10 cellular contexts compared by ENCODE assay signal in genomic region chr11:111939836-111940604, GRCh38. TPM values are rescaled to one million over a fixed set of nuclear protein-coding genes. Genes with fewer than 3 reads are reported as not detected.
DNase-seq lines count a peak whose midpoint lies in the region; ATAC-seq and TF ChIP-seq lines count a peak whose summit lies in the region.
"Had no signal": no experiment of that assay in that cellular context is flagged by ENCODE, and none has a peak within 500 bp of the region (broad histone marks: within the 10 kb centered on the region; RNA-seq: fewer than 3 reads in every experiment).

No MANE protein-coding gene starts in this region.

- no peak overlapping the region for H3K9ac ChIP-seq in fibroblast of lung (ENCODE audit: insufficient read depth, low read length)
- H3K9ac ChIP-seq: KMS-11 had no signal

- peaks cover 81% of the 10 kb centered on the region for H3K4me1 Mint-ChIP-seq in HFFc6 (ENCODE audit: low read depth)
- H3K4me1 Mint-ChIP-seq in stimulated activated memory B cell treated with anti-CD40 and anti-IgM and Interleukin-4, amounts not matched to agents 10 μg/mL and 1 μg/mL and 100 μg/mL, for 72 hours, result peaks cover 43% of the 10 kb centered on the region

- H3K79me2 ChIP-seq in fibroblast of lung (ENCODE audit: control insufficient read depth, insufficient read depth, low read length), result no peaks in the 10 kb centered on the region

- H3K36me3 ChIP-seq in RWPE2 (ENCODE audit: low read depth) (no peaks in the 10 kb centered on the region), fibroblast of lung (ENCODE audit: control insufficient read depth, insufficient read depth, low read length) (no peaks in the 10 kb centered on the region), thyroid gland (no peaks in the 10 kb centered on the region)

- peaks cover 54% of the 10 kb centered on the region for H3K4me1 ChIP-seq in RWPE2 (ENCODE audit: insufficient read depth, poor library complexity, severe bottlenecking)
- peaks cover 19% of the 10 kb centered on the region for H3K4me1 ChIP-seq in fibroblast of lung (ENCODE audit: control insufficient read depth, extremely low read depth, insufficient read depth, low read length)
- peaks cover 30 to 47% of the 10 kb centered on the region in 2 donors for H3K4me1 ChIP-seq in thyroid gland

- no peak for TF ChIP-seq CTCF in HFFc6 (IDR thresholded peaks at IDR 0.05)
- TF ChIP-seq CTCF in RWPE2 (IDR thresholded peaks at IDR 0.05; ENCODE audit: poor library complexity, severe bottlenecking), result no peak
- TF ChIP-seq CTCF in fibroblast of lung (conservative IDR thresholded peaks at IDR 0.05 in 1 of 2, IDR thresholded peaks at IDR 0.05 in 1 of 2; ENCODE audit: low read depth in 1 of 2, low read length in 2 of 2), result no peak
- no peak for TF ChIP-seq CTCF in thyroid gland (IDR thresholded peaks at IDR 0.05)

- H3K4me3 ChIP-seq in RWPE2 (ENCODE audit: severe bottlenecking), result no peak overlapping the region
- no peak overlapping the region for H3K4me3 ChIP-seq in fibroblast of lung (replicated peaks in 1 of 4; ENCODE audit: control extremely low read depth in 1 of 4, insufficient read depth in 1 of 4, low read depth in 3 of 4, low read length in 4 of 4)
- no peak overlapping the region for H3K4me3 ChIP-seq in thyroid gland (replicated peaks in 1 of 3)

- no peaks in the 10 kb centered on the region for H3K27me3 ChIP-seq in RWPE2 (ENCODE audit: insufficient read depth, poor library complexity, severe bottlenecking)
- no peaks in the 10 kb centered on the region for H3K27me3 ChIP-seq in fibroblast of lung (ENCODE audit: control insufficient read depth, insufficient read depth, low read length)
- no peaks in the 10 kb centered on the region for H3K27me3 ChIP-seq in thyroid gland

- ATAC-seq in RWPE2 (ENCODE audit: low read depth) (peak; percentile 55), GM18498 (IDR thresholded peaks at IDR 0.05; ENCODE audit: unreplicated experiment) (no peak)
- ATAC-seq in stimulated activated memory B cell treated with anti-CD40 and anti-IgM and Interleukin-4, amounts not matched to agents 10 μg/mL and 1 μg/mL and 100 μg/mL, for 72 hours, result no peak

- WGBS in thyroid gland, 2 donors, result 81 to 85% methylated on average over 4 of the region's 4 CpGs

- no peak overlapping the region for H2AFZ ChIP-seq in fibroblast of lung (ENCODE audit: low read length)

- peak overlapping the region; percentile 97 for H3K27ac ChIP-seq in RWPE2 (ENCODE audit: poor library complexity, severe bottlenecking)
- H3K27ac ChIP-seq in fibroblast of lung (ENCODE audit: insufficient read depth, low read length), result no peak overlapping the region
- peak overlapping the region in 1 of 3 donors; percentile 91 for H3K27ac ChIP-seq in thyroid gland
- H3K27ac ChIP-seq: KMS-11 had no signal

- no peaks in the 10 kb centered on the region; the same call in none of the 2 replicates for H3K27me3 Mint-ChIP-seq in HFFc6 (ENCODE audit: insufficient read depth)
- no peaks in the 10 kb centered on the region for H3K27me3 Mint-ChIP-seq in stimulated activated memory B cell treated with anti-CD40 and anti-IgM and Interleukin-4, amounts not matched to agents 10 μg/mL and 1 μg/mL and 100 μg/mL, for 72 hours
- H3K27me3 Mint-ChIP-seq: progenitor cell of endocrine pancreas had no signal

- no peak for TF ChIP-seq POLR2A in thyroid gland (IDR thresholded peaks at IDR 0.05)

- H3K9me3 ChIP-seq in RWPE2 (ENCODE audit: severe bottlenecking), result no peaks in the 10 kb centered on the region
- H3K9me3 ChIP-seq in fibroblast of lung (ENCODE audit: control insufficient read depth, insufficient read depth, low read depth, low read length), result no peaks in the 10 kb centered on the region
- H3K9me3 ChIP-seq in thyroid gland, result no peaks in the 10 kb centered on the region

- H3K4me3 Mint-ChIP-seq in HFFc6, result no peak overlapping the region
- no peak overlapping the region for H3K4me3 Mint-ChIP-seq in stimulated activated memory B cell treated with anti-CD40 and anti-IgM and Interleukin-4, amounts not matched to agents 10 μg/mL and 1 μg/mL and 100 μg/mL, for 72 hours

- no peak overlapping the region for H3K4me2 ChIP-seq in fibroblast of lung (ENCODE audit: extremely low read depth, insufficient read depth, low read length)
- H3K4me2 ChIP-seq: KMS-11 had no signal

- peak; percentile 94 for DNase-seq in HFFc6
- no peak for DNase-seq in RWPE2 (ENCODE audit: low spot score)
- DNase-seq in fibroblast of lung (ENCODE audit: low read depth in 2 of 2), result peak; percentile 79 to 96
- no peak for DNase-seq in thyroid gland
- DNase-seq in T1000 (lab: John Stamatoyannopoulos, UW), result no peak

- H4K20me1 ChIP-seq in fibroblast of lung (ENCODE audit: control insufficient read depth, extremely low read depth, insufficient read depth, low read length), result no peaks in the 10 kb centered on the region

- peak overlapping the region; percentile 84 for H3K27ac Mint-ChIP-seq in HFFc6
- peak overlapping the region; percentile 82 for H3K27ac Mint-ChIP-seq in stimulated activated memory B cell treated with anti-CD40 and anti-IgM and Interleukin-4, amounts not matched to agents 10 μg/mL and 1 μg/mL and 100 μg/mL, for 72 hours
- H3K27ac Mint-ChIP-seq: progenitor cell of endocrine pancreas had no signal

- no peaks in the 10 kb centered on the region for H3K36me3 Mint-ChIP-seq in HFFc6 (ENCODE audit: low read depth)
- H3K36me3 Mint-ChIP-seq in stimulated activated memory B cell treated with anti-CD40 and anti-IgM and Interleukin-4, amounts not matched to agents 10 μg/mL and 1 μg/mL and 100 μg/mL, for 72 hours, result no peaks in the 10 kb centered on the region

- H3K9me3 Mint-ChIP-seq in HFFc6, result no peaks in the 10 kb centered on the region
- H3K9me3 Mint-ChIP-seq in stimulated activated memory B cell treated with anti-CD40 and anti-IgM and Interleukin-4, amounts not matched to agents 10 μg/mL and 1 μg/mL and 100 μg/mL, for 72 hours, result no peaks in the 10 kb centered on the region

- intact Hi-C loops in thyroid gland (cut with DNase I), result loop anchor here (5.0 kb wide), 1 partner anchor 37 kb away; no protein-coding TSS in a partner anchor

RNA-seq across cellular contexts. Expression of gene DIXDC1, which starts 2.9 kb away (rescaled TPM):
- total RNA-seq in HFFc6 (2021; fragmentation: NEBNext Ultra II Directional; extraction: Animal tissue kit (Norgen Biotek cat#: 25700)), result 10 to 100 TPM in 1 of 6 experiments, 1 to 10 TPM in 5; 8.4 to 11.2 (median 9.7) TPM
- total RNA-seq in fibroblast of lung, result 18.2 and 19.8 TPM in 2 replicates
- polyA plus RNA-seq in fibroblast of lung, result 8.4 and 14.3 TPM in 2 replicates
- polyA plus RNA-seq in fibroblast of lung (2012), result 5.4 and 9.8 TPM in 2 replicates
- polyA minus RNA-seq in fibroblast of lung (ENCODE audit: low replicate concordance), result 1.4 and 2.4 TPM in 2 replicates
- total RNA-seq in thyroid gland, result 10 to 100 TPM; 30.5 to 41.3 (median 38.2) TPM

RNA-seq across cellular contexts. Expression of gene C11orf52, which starts 21.3 kb away (rescaled TPM):
- total RNA-seq in HFFc6 (2021; fragmentation: NEBNext Ultra II Directional; extraction: Animal tissue kit (Norgen Biotek cat#: 25700)), result under 1 TPM; 0.35 to 0.96 (median 0.64) TPM
- total RNA-seq in fibroblast of lung (0.51 and 0.99 TPM in 2 replicates), thyroid gland (10 to 100 TPM; 21.7 to 33.4 (median 24.9) TPM)
- polyA plus RNA-seq in fibroblast of lung, result 0.32 and 1.3 TPM in 2 replicates
- polyA plus RNA-seq in fibroblast of lung (2012), result 0.39 and 1.4 TPM in 2 replicates
- polyA minus RNA-seq in fibroblast of lung (ENCODE audit: low replicate concordance), result not detected in 2 replicates
- total RNA-seq: SK-MEL-5 had no signal

RNA-seq across cellular contexts. Expression of gene HSPB2, which starts 27.5 kb away (rescaled TPM):
- 1 to 10 TPM; 1.7 to 7.8 (median 5.4) TPM for total RNA-seq in HFFc6 (2021; fragmentation: NEBNext Ultra II Directional; extraction: Animal tissue kit (Norgen Biotek cat#: 25700))
- total RNA-seq in fibroblast of lung (2.1 and 2.8 TPM in 2 replicates), thyroid gland (under 1 TPM in 1 of 4 donors, not detected in 3; 0.22 TPM)
- polyA plus RNA-seq in fibroblast of lung, result 0.94 and 2.5 TPM in 2 replicates
- polyA plus RNA-seq in fibroblast of lung (2012), result 2.8 and 7.4 TPM in 2 replicates
- polyA minus RNA-seq in fibroblast of lung (ENCODE audit: low replicate concordance), result 0.27 TPM in 1 of 2 replicates, not detected in the other
- total RNA-seq: progenitor cell of endocrine pancreas, SK-MEL-5 had no signal

RNA-seq across cellular contexts. Expression of gene CRYAB, which starts 28.4 kb away (rescaled TPM):
- 100 to 1,000 TPM in 4 of 6 experiments, 10 to 100 TPM in 2; 49.6 to 125 (median 103) TPM for total RNA-seq in HFFc6 (2021; fragmentation: NEBNext Ultra II Directional; extraction: Animal tissue kit (Norgen Biotek cat#: 25700))
- total RNA-seq in fibroblast of lung (28.5 and 51.2 TPM in 2 replicates), thyroid gland (100 to 1,000 TPM; 174 to 350 (median 250) TPM)
- 30.0 and 48.1 TPM in 2 replicates for polyA plus RNA-seq in fibroblast of lung
- 43.8 and 99.4 TPM in 2 replicates for polyA plus RNA-seq in fibroblast of lung (2012)
- polyA minus RNA-seq in fibroblast of lung (ENCODE audit: low replicate concordance), result 44.5 and 75.1 TPM in 2 replicates
- total RNA-seq: progenitor cell of endocrine pancreas had no signal

Comparison
In these comparisons a context has a peak if more than half of its experiments do, and no peak if none do; other contexts are left out.
1. DNase-seq: peak in HFFc6 (single experiment) and fibroblast of lung (2 of 2); none in RWPE2 (single experiment), thyroid gland (0 of 2) and T1000 (single experiment).
2. RNA of gene C11orf52, which starts 21.3 kb away (total RNA-seq): 21.7 to 33.4 TPM in thyroid gland; 0.51 to 0.99 TPM in fibroblast of lung and 0.35 to 0.96 TPM in HFFc6; every median in the first group is over 10 times any median in the second.